Comparison of ENCODE assay signal across 7 cellular contexts in genomic region chr13:31236211-31236786, GRCh38. TPM values are rescaled to one million over a fixed set of nuclear protein-coding genes. Genes with fewer than 3 reads are reported as not detected.
DNase-seq lines count a peak whose midpoint lies in the region; ATAC-seq and TF ChIP-seq lines count a peak whose summit lies in the region.

No MANE protein-coding gene starts in this region.

- no peak for ATAC-seq in HG03025 (IDR thresholded peaks at IDR 0.05; ENCODE audit: low FRiP score, unreplicated experiment)

- WGBS in stomach, 5 donors: 38 to 53% (median 46%) methylated on average over 3 of the region's 3 CpGs

- POLR2A ChIA-PET in GM10248 (lab: Yijun Ruan, JAX): no interaction called here

- TF ChIP-seq POLR2A in stomach (IDR thresholded peaks at IDR 0.05): no peak

- H3K27me3 ChIP-seq in right atrium auricular region: no peaks in the 10 kb centered on the region
- no peaks in the 10 kb centered on the region for H3K27me3 ChIP-seq in stomach

- DNase-seq in GM10248 (ENCODE audit: extremely low spot score) (peak; percentile 28), MV-4-11 (lab: John Stamatoyannopoulos, UW) (peak; percentile 61), right atrium auricular region (ENCODE audit: low spot score) (no peak), stomach (no peak)
- no peak for DNase-seq in activated CD4-positive, CD25-positive, alpha-beta regulatory T cell treated with anti-CD3 and anti-CD28 coated beads, Interleukin-2, amount 50 U/mL, for 72 hours

- TF ChIP-seq CTCF in GM10248 (IDR thresholded peaks at IDR 0.05; ENCODE audit: control extremely low read depth, extremely low read depth, low read depth, missing control alignments): peak; percentile 55
- TF ChIP-seq CTCF in VCaP (conservative IDR thresholded peaks at IDR 0.05): peak; percentile 81
- peak; percentile 34 to 75 for TF ChIP-seq CTCF in right atrium auricular region (IDR thresholded peaks at IDR 0.05)
- TF ChIP-seq CTCF in stomach (IDR thresholded peaks at IDR 0.05): peak in 4 of 7 experiments; percentile 43 to 68 (median 50)

- no peak for TF ChIP-seq EP300 in stomach (IDR thresholded peaks at IDR 0.05)

- no peaks in the 10 kb centered on the region for H3K9me3 ChIP-seq in right atrium auricular region
- no peaks in the 10 kb centered on the region for H3K9me3 ChIP-seq in stomach

- no peak overlapping the region for H3K4me3 ChIP-seq in right atrium auricular region
- no peak overlapping the region for H3K4me3 ChIP-seq in stomach

- CTCF ChIA-PET in GM10248 (lab: Yijun Ruan, JAX): interaction anchor here (0.6 to 4.7 kb wide), 19 partner anchors 9 to 508 kb away, joined by 3 to 57 read pairs (median 4); partner anchors contain the start of gene B3GLCT

- H3K36me3 ChIP-seq in right atrium auricular region: no peaks in the 10 kb centered on the region
- H3K36me3 ChIP-seq in stomach: no peaks in the 10 kb centered on the region

- no peak overlapping the region for H3K27ac ChIP-seq in VCaP
- H3K27ac ChIP-seq in right atrium auricular region: no peak overlapping the region
- no peak overlapping the region for H3K27ac ChIP-seq in stomach

- intact Hi-C loops in stomach (cut with DNase I; ENCODE audit: low total_unique reads): no loop called here

- H3K4me1 ChIP-seq in right atrium auricular region (no peaks in the 10 kb centered on the region), stomach (no peaks in the 10 kb centered on the region)

RNA-seq across cellular contexts. Expression of gene B3GLCT, which starts 36.5 kb away (rescaled TPM):
- 10 to 100 TPM; 18.2 to 40.2 TPM for total RNA-seq in right atrium auricular region
- total RNA-seq in stomach: 10 to 100 TPM in 2 of 5 donors, 1 to 10 TPM in 1, not detected in 2; 9.6 to 16.1 (median 15.4) TPM
- 1 to 10 TPM in 2 of 3 donors, under 1 TPM in 1; 0.76 to 3.3 (median 1.6) TPM for polyA plus RNA-seq in stomach

Comparison
In these comparisons a context has a peak if more than half of its experiments do, and no peak if none do; other contexts are left out.
1. DNase-seq: peak in GM10248 (single experiment) and MV-4-11 (single experiment); none in right atrium auricular region (single experiment), stomach (single experiment) and activated CD4-positive, CD25-positive, alpha-beta regulatory T cell treated with anti-CD3 and anti-CD28 coated beads, Interleukin-2, amount 50 U/mL, for 72 hours (single experiment).
2. Peak in every context shown above with its lines, with median percentiles within 50 percentile points of each other: CTCF ChIP-seq.